ENCODE assay signal across 23 cellular contexts in genomic region chr17:21143695-21144094, GRCh38.
"Had no signal": no experiment of that assay in that cellular context is flagged by ENCODE, and none has a peak within 500 bp of the region (broad histone marks: within the 10 kb centered on the region; RNA-seq: fewer than 3 reads in every experiment).

No MANE protein-coding gene starts in this region.

- H3K79me2 ChIP-seq: hepatocyte had no signal

- ATAC-seq: foreskin keratinocyte; left colon; left ventricle myocardium superior; psoas muscle; right lobe of liver; stimulated activated memory B cell treated with anti-CD40 and anti-IgM and Interleukin-4, amounts not matched to agents 10 μg/mL and 1 μg/mL and 100 μg/mL, for 72 hours; stimulated activated naive CD8-positive, alpha-beta T cell treated with anti-CD3 and anti-CD28 coated beads, Interleukin-15, amount 100 ng/mL, for 72 hours; upper lobe of right lung had no signal

- DNase-seq: dermis blood vessel endothelial cell; erythroblast; foreskin keratinocyte; head of caudate nucleus; left colon; left ventricle myocardium superior; mesendoderm; naive B cell; psoas muscle; retina; right lobe of liver; stimulated activated CD4-positive, alpha-beta T cell treated with anti-CD3 and anti-CD28 coated beads, Interleukin-15, amount 100 ng/mL, for 24 hours; stimulated activated CD4-positive, alpha-beta T cell treated with anti-CD3 and anti-CD28 coated beads, Interleukin-1b, Interleukin-23, amount 100 ng/mL, for 48 hours; stimulated activated CD4-positive, alpha-beta T cell treated with anti-CD3 and anti-CD28 coated beads, Interleukin-4, amount 100 ng/mL, for 24 hours; stimulated activated naive CD8-positive, alpha-beta T cell treated with anti-CD3 and anti-CD28 coated beads, Interleukin-15, amount 100 ng/mL, for 72 hours; testis; upper lobe of right lung had no signal

- H3K4me3 Mint-ChIP-seq: naive B cell; nephron; stimulated activated memory B cell treated with anti-CD40 and anti-IgM and Interleukin-4, amounts not matched to agents 10 μg/mL and 1 μg/mL and 100 μg/mL, for 72 hours; stimulated activated naive CD8-positive, alpha-beta T cell treated with anti-CD3 and anti-CD28 coated beads, Interleukin-15, amount 100 ng/mL, for 72 hours had no signal

- H3K4me3 ChIP-seq: hepatocyte, lung, psoas muscle, right lobe of liver, testis, tibial nerve, upper lobe of right lung, vagina had no signal

- H3K4me1 Mint-ChIP-seq: nephron had no signal

- H3K27ac ChIP-seq: foreskin keratinocyte, hepatocyte, right lobe of liver, testis, tibial nerve, upper lobe of right lung, vagina had no signal

- H3K9me3 ChIP-seq: psoas muscle, right lobe of liver, testis, upper lobe of right lung, vagina had no signal

- H3K4me1 ChIP-seq: foreskin keratinocyte, right lobe of liver, testis, tibial nerve, upper lobe of right lung, vagina had no signal

- H3K36me3 ChIP-seq: right lobe of liver, upper lobe of right lung, vagina had no signal

- H3K4me2 ChIP-seq: hepatocyte had no signal

- H2AFZ ChIP-seq: hepatocyte had no signal

- H3K27ac Mint-ChIP-seq: nephron; stimulated activated memory B cell treated with anti-CD40 and anti-IgM and Interleukin-4, amounts not matched to agents 10 μg/mL and 1 μg/mL and 100 μg/mL, for 72 hours; stimulated activated naive CD8-positive, alpha-beta T cell treated with anti-CD3 and anti-CD28 coated beads, Interleukin-15, amount 100 ng/mL, for 72 hours had no signal

- H3K9me3 Mint-ChIP-seq: stimulated activated memory B cell treated with anti-CD40 and anti-IgM and Interleukin-4, amounts not matched to agents 10 μg/mL and 1 μg/mL and 100 μg/mL, for 72 hours had no signal

- H3K27me3 Mint-ChIP-seq: naive B cell; stimulated activated memory B cell treated with anti-CD40 and anti-IgM and Interleukin-4, amounts not matched to agents 10 μg/mL and 1 μg/mL and 100 μg/mL, for 72 hours; stimulated activated naive CD8-positive, alpha-beta T cell treated with anti-CD3 and anti-CD28 coated beads, Interleukin-15, amount 100 ng/mL, for 72 hours had no signal
